ENCODE assay signal across 1 cellular context in genomic region chr4:75963558-75963957, GRCh38.
TF ChIP-seq lines count a peak whose summit lies in the region.

No MANE protein-coding gene starts in this region.

TF ChIP-seq in GM12878, 131 proteins besides CTCF, POLR2A, EP300 and RAD21:
- TF ChIP-seq PAX8 (IDR thresholded peaks at IDR 0.05) (no peak), SMAD5 (IDR thresholded peaks at IDR 0.05; ENCODE audit: low read depth) (no peak)
